11 cellular contexts compared by ENCODE assay signal in genomic region chr15:74007820-74008371, GRCh38. TPM values are rescaled to one million over a fixed set of nuclear protein-coding genes. Genes with fewer than 3 reads are reported as not detected.
DNase-seq lines count a peak whose midpoint lies in the region; ATAC-seq, FAIRE-seq and TF ChIP-seq lines count a peak whose summit lies in the region.
"Had no signal": no experiment of that assay in that cellular context is flagged by ENCODE, and none has a peak within 500 bp of the region (broad histone marks: within the 10 kb centered on the region; RNA-seq: fewer than 3 reads in every experiment).

No MANE protein-coding gene starts in this region.

- no peak overlapping the region for H2AFZ ChIP-seq in neural cell (ENCODE audit: low read depth, low read length)

- H3K4me1 Mint-ChIP-seq in activated naive CD8-positive, alpha-beta T cell treated with anti-CD3 and anti-CD28 coated beads, Interleukin-2, amount 50 U/mL, for 24 hours, result peaks cover 53% of the 10 kb centered on the region

- no peaks in the 10 kb centered on the region for H3F3A ChIP-seq in neural cell (ENCODE audit: insufficient read depth, low read length, poor library complexity, severe bottlenecking)

- H3K4me3 Mint-ChIP-seq in activated naive CD8-positive, alpha-beta T cell treated with anti-CD3 and anti-CD28 coated beads, Interleukin-2, amount 50 U/mL, for 24 hours, result no peak overlapping the region

- H3K4me2 ChIP-seq in BLaER1 (peak overlapping the region; percentile 76), neural cell (ENCODE audit: low read length) (no peak overlapping the region)

- FAIRE-seq in GM12892 (lab: Jason Lieb, UNC), result peak; percentile 76

- H3K27me3 ChIP-seq in BLaER1 (no peaks in the 10 kb centered on the region), neural cell (ENCODE audit: insufficient read depth, low read depth, low read length) (no peaks in the 10 kb centered on the region)

- H3K4me3 ChIP-seq in BLaER1 (no peak overlapping the region), neural cell (ENCODE audit: low read length) (no peak overlapping the region)

- ATAC-seq in activated naive CD8-positive, alpha-beta T cell treated with anti-CD3 and anti-CD28 coated beads, Interleukin-2, amount 50 U/mL, for 24 hours, result peak; percentile 72
- no peak for ATAC-seq in HG03135 (IDR thresholded peaks at IDR 0.05; ENCODE audit: unreplicated experiment)

- no peaks in the 10 kb centered on the region for H3K79me2 ChIP-seq in neural cell (replicated peaks; ENCODE audit: insufficient read depth, low read length)

- H3K9me3 ChIP-seq in BLaER1 (peaks cover 37% of the 10 kb centered on the region), neural cell (ENCODE audit: low read length) (no peaks in the 10 kb centered on the region)

- H4K20me1 ChIP-seq in BLaER1, result peaks cover 69% of the 10 kb centered on the region
- no peaks in the 10 kb centered on the region for H4K20me1 ChIP-seq in neural cell (ENCODE audit: insufficient read depth)

- peak overlapping the region; percentile 48; the same call in 1 of the 2 replicates for H3K9ac ChIP-seq in BLaER1
- H3K9ac ChIP-seq in neural cell (ENCODE audit: low read length), result no peak overlapping the region

- H3K4me1 ChIP-seq in BLaER1, result peaks cover 26% of the 10 kb centered on the region

- peaks cover 6% of the 10 kb centered on the region for H3K9me3 Mint-ChIP-seq in activated naive CD8-positive, alpha-beta T cell treated with anti-CD3 and anti-CD28 coated beads, Interleukin-2, amount 50 U/mL, for 24 hours

- peak overlapping the region; percentile 5 for H3K27ac Mint-ChIP-seq in activated naive CD8-positive, alpha-beta T cell treated with anti-CD3 and anti-CD28 coated beads, Interleukin-2, amount 50 U/mL, for 24 hours

- TF ChIP-seq RAD21 in neural cell (conservative IDR thresholded peaks at IDR 0.05), result no peak

- DNase-seq in GM12892 (ENCODE audit: insufficient read length), result no peak
- DNase-seq in activated naive CD8-positive, alpha-beta T cell treated with anti-CD3 and anti-CD28 coated beads, Interleukin-2, amount 50 U/mL, for 24 hours, result no peak
- DNase-seq in RKO (ENCODE audit: low spot score), result no peak
- DNase-seq in amniotic stem cell (lab: John Stamatoyannopoulos, UW), result no peak
- DNase-seq in superior temporal gyrus (ENCODE audit: extremely low spot score), result no peak
- DNase-seq: COR-L47, Karpas-422, NCI-H526 had no signal

- no peaks in the 10 kb centered on the region for H3K27me3 Mint-ChIP-seq in activated naive CD8-positive, alpha-beta T cell treated with anti-CD3 and anti-CD28 coated beads, Interleukin-2, amount 50 U/mL, for 24 hours

- H3K36me3 ChIP-seq in BLaER1 (peaks cover 98% of the 10 kb centered on the region), neural cell (ENCODE audit: insufficient read depth, low read length) (no peaks in the 10 kb centered on the region)

- H3K9me2 ChIP-seq in neural cell (ENCODE audit: insufficient read depth, low read length), result no peaks in the 10 kb centered on the region

- no peak for TF ChIP-seq POLR2A in GM12892 (IDR thresholded peaks at IDR 0.05; ENCODE audit: low read depth, low read length)

- peak; percentile 81 for TF ChIP-seq EP300 in neural cell (conservative IDR thresholded peaks at IDR 0.05; ENCODE audit: poor library complexity, severe bottlenecking)

- H3K27ac ChIP-seq in BLaER1, result peak overlapping the region; percentile 32; the same call in 1 of the 2 replicates
- H3K27ac ChIP-seq in neural cell (ENCODE audit: low read length), result no peak overlapping the region

- H3K36me3 Mint-ChIP-seq in activated naive CD8-positive, alpha-beta T cell treated with anti-CD3 and anti-CD28 coated beads, Interleukin-2, amount 50 U/mL, for 24 hours (ENCODE audit: low read depth), result peaks cover 52% of the 10 kb centered on the region

- TF ChIP-seq CTCF in neural cell (IDR thresholded peaks at IDR 0.05; ENCODE audit: poor library complexity, severe bottlenecking), result no peak

TF ChIP-seq in neural cell, 6 proteins besides CTCF, POLR2A, EP300 and RAD21:
- TF ChIP-seq POLR2AphosphoS5 (IDR thresholded peaks at IDR 0.05) (peak; percentile 77), MXI1 (conservative IDR thresholded peaks at IDR 0.05; ENCODE audit: poor library complexity, severe bottlenecking) (no peak), EZH2 (IDR thresholded peaks at IDR 0.05; ENCODE audit: borderline replicate concordance, insufficient read depth, low read length, poor library complexity, severe bottlenecking) (no peak)

RNA-seq across cellular contexts. Expression of gene PML, which starts 13.4 kb away (rescaled TPM):
- polyA plus RNA-seq in GM12892 (2012; ENCODE audit: missing spikeins), result 23.5 TPM
- 4.7 and 10.9 TPM in 2 replicates for polyA plus RNA-seq in neural cell
- polyA minus RNA-seq in neural cell, result 12.9 and 14.8 TPM in 2 replicates

RNA-seq across cellular contexts. Expression of gene STOML1, which starts 15.8 kb away (rescaled TPM):
- polyA plus RNA-seq in GM12892 (2012; ENCODE audit: missing spikeins), result 5.9 TPM
- polyA plus RNA-seq in neural cell, result 49.5 and 59.4 TPM in 2 replicates
- 37.3 and 39.2 TPM in 2 replicates for polyA minus RNA-seq in neural cell
